Comparison of ENCODE assay signal across 11 cellular contexts in the genomic region with DNA sequence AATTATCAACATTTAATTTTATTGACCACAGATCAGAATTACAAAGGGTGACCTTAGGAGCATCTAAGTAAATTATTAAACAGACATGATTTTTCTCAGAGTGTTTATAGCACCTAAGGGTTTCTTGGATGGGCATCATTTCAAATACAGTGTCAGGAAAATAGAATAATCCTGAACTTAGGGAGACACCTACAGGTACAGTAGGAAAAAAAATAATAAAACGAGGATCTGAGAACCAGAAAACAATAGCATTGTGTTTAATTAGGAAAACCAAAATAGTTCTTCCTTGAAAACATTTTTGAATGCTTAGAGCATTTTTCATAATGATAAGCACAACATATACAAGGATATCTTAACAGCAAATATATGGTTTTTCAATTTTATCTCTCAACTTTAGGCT. TPM values are rescaled to one million over a fixed set of nuclear protein-coding genes. Genes with fewer than 3 reads are reported as not detected.
DNase-seq lines count a peak whose midpoint lies in the region; ATAC-seq and TF ChIP-seq lines count a peak whose summit lies in the region.
"Had no signal": no experiment of that assay in that cellular context is flagged by ENCODE, and none has a peak within 500 bp of the region (broad histone marks: within the 10 kb centered on the region; RNA-seq: fewer than 3 reads in every experiment).

No MANE protein-coding gene starts in this region.

- H2AFZ ChIP-seq in neural progenitor cell (replicated peaks), result no peak overlapping the region

- no peaks in the 10 kb centered on the region for H4K20me1 ChIP-seq in neural progenitor cell (ENCODE audit: low read depth)

- H3K9ac ChIP-seq in neural progenitor cell, result no peak overlapping the region

- H3K27me3 Mint-ChIP-seq in neural progenitor cell (ENCODE audit: insufficient read depth, low read depth), result no peaks in the 10 kb centered on the region
- H3K27me3 Mint-ChIP-seq: memory B cell had no signal

- H3K36me3 ChIP-seq in neural progenitor cell, result no peaks in the 10 kb centered on the region
- H3K36me3 ChIP-seq: right atrium auricular region had no signal

- no peaks in the 10 kb centered on the region for H3K4me1 ChIP-seq in neural progenitor cell
- H3K4me1 ChIP-seq: right atrium auricular region had no signal

- H3K27ac Mint-ChIP-seq in neural progenitor cell, result no peak overlapping the region
- H3K27ac Mint-ChIP-seq: memory B cell had no signal

- peak; percentile 4 for TF ChIP-seq CTCF in astrocyte of the spinal cord (IDR thresholded peaks at IDR 0.05; ENCODE audit: low read depth, low read length)
- peak; percentile 31 for TF ChIP-seq CTCF in neural progenitor cell (IDR thresholded peaks at IDR 0.05)

- H3K4me3 Mint-ChIP-seq in neural progenitor cell, result no peak overlapping the region
- H3K4me3 Mint-ChIP-seq: memory B cell had no signal

- no peak overlapping the region for H3K4me2 ChIP-seq in neural progenitor cell

- in situ Hi-C loops in astrocyte of the spinal cord (cut with HindIII; ENCODE audit: low sequenced_read_pairs), result no loop called here

- H3K27me3 ChIP-seq in neural progenitor cell, result no peaks in the 10 kb centered on the region
- H3K27me3 ChIP-seq: right atrium auricular region had no signal

- no peaks in the 10 kb centered on the region for H3K9me3 ChIP-seq in neural progenitor cell (ENCODE audit: low read depth)
- H3K9me3 ChIP-seq: right atrium auricular region had no signal

- peak; percentile 17 for DNase-seq in GM03348 (ENCODE audit: low spot score)
- peak; percentile 16 for DNase-seq in NCI-H1105 (lab: John Stamatoyannopoulos, UW)
- peak; percentile 5 for DNase-seq in astrocyte of the spinal cord (ENCODE audit: low read depth, low spot score)
- DNase-seq in neural progenitor cell (ENCODE audit: low spot score), result no peak
- no peak for DNase-seq in NAMALWA (ENCODE audit: low spot score)
- DNase-seq in stimulated activated CD4-positive, alpha-beta T cell treated with anti-CD3 and anti-CD28 coated beads, Interleukin-4, amount 100 ng/mL, for 1 hour, result no peak
- DNase-seq: foreskin melanocyte had no signal

- no peaks in the 10 kb centered on the region for H3K79me2 ChIP-seq in neural progenitor cell (ENCODE audit: low read depth)

- H3K4me3 ChIP-seq in astrocyte of the spinal cord (ENCODE audit: low read depth, low read length), result no peak overlapping the region
- no peak overlapping the region for H3K4me3 ChIP-seq in neural progenitor cell
- H3K4me3 ChIP-seq: right atrium auricular region had no signal

- H3K9me3 Mint-ChIP-seq in neural progenitor cell, result no peaks in the 10 kb centered on the region

- H3K4me1 Mint-ChIP-seq in neural progenitor cell, result no peaks in the 10 kb centered on the region
- H3K4me1 Mint-ChIP-seq: memory B cell had no signal

- no peaks in the 10 kb centered on the region for H3K36me3 Mint-ChIP-seq in neural progenitor cell

- no peaks in the 10 kb centered on the region for H3F3A ChIP-seq in neural progenitor cell (ENCODE audit: low read depth)

- no peak for ATAC-seq in HG03342 (IDR thresholded peaks at IDR 0.05; ENCODE audit: unreplicated experiment)

- H3K27ac ChIP-seq in neural progenitor cell, result no peak overlapping the region
- H3K27ac ChIP-seq: HL-60, right atrium auricular region had no signal

RNA-seq across cellular contexts. Expression of gene MMUT, which starts 39.2 kb away (rescaled TPM):
- total RNA-seq in neural progenitor cell (ENCODE audit: low replicate concordance), result 14.4 and 23.9 TPM in 2 replicates

RNA-seq across cellular contexts. Expression of gene CENPQ, which starts 39.4 kb away (rescaled TPM):
- 31.1 and 48.8 TPM in 2 replicates for total RNA-seq in neural progenitor cell (ENCODE audit: low replicate concordance)

Comparison
In these comparisons a context has a peak if more than half of its experiments do, and no peak if none do; other contexts are left out.
1. DNase-seq: peak in GM03348 (single experiment), NCI-H1105 (single experiment) and astrocyte of the spinal cord (single experiment); none in neural progenitor cell (single experiment), NAMALWA (single experiment) and stimulated activated CD4-positive, alpha-beta T cell treated with anti-CD3 and anti-CD28 coated beads, Interleukin-4, amount 100 ng/mL, for 1 hour (single experiment).